In the genomic region with DNA sequence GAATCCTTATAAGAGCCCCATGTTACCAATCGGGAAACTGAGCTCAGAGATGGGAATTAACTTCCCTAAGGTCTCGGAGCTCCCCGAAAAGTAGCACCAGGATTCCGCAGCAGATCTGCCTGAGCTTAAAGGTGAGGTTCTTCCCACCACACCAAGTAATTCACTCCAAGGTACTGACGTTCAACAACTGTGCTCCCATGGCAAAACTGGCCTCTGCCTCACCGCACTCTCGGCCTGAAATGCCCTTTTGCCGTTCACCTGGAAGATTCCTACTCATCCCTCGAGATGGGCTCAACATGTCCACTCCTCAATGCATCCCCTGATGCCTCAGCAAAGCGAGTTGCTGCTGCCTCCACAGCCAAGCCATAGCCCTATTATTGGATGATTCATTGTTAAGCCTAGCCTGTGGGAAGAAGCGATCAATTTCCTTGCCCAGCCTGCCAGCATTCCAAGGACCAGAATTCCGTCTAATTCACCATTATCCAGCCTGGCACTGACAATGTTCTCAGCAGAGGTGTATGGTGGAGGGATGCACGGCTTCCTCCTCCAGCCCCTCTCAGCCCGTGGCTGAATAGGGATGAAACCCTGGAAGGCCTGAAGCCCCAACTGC, we compare ENCODE assay signal across 11 cellular contexts. TPM values are rescaled to one million over a fixed set of nuclear protein-coding genes. Genes with fewer than 3 reads are reported as not detected.
A peak's percentile ranks its signal among the peaks of the same experiment; 100 is the strongest.
DNase-seq lines count a peak whose midpoint lies in the region; ATAC-seq and TF ChIP-seq lines count a peak whose summit lies in the region.
"Had no signal": no experiment of that assay in that cellular context is flagged by ENCODE, and none has a peak within 500 bp of the region (broad histone marks: within the 10 kb centered on the region; RNA-seq: fewer than 3 reads in every experiment).

No MANE protein-coding gene starts in this region.

- no peak overlapping the region for H3K4me3 Mint-ChIP-seq in MCF 10A (ENCODE audit: unreplicated experiment)

- intact Hi-C loops in MCF 10A (cut with micrococcal nuclease) (no loop called here), right lobe of liver (cut with DNase I) (no loop called here)

- WGBS in right lobe of liver (ENCODE audit: insufficient coverage, low coverage, low lambda C conversion rate, missing lambda C conversion rate): 95% methylated on average over 7 of the region's 14 CpGs

- H3K27me3 Mint-ChIP-seq in MCF 10A (ENCODE audit: insufficient read depth, unreplicated experiment): no peaks in the 10 kb centered on the region

- peak overlapping the region; percentile 59 for H3K27ac Mint-ChIP-seq in MCF 10A (ENCODE audit: low read depth, unreplicated experiment)

- H3K4me1 ChIP-seq in HUES48 (ENCODE audit: control insufficient read depth, insufficient read depth, low read length) (peaks cover 44% of the 10 kb centered on the region), right lobe of liver (peaks cover 2 to 51% (median 15%) of the 10 kb centered on the region in 4 donors)

- H3K36me3 Mint-ChIP-seq in MCF 10A (ENCODE audit: insufficient read depth, unreplicated experiment): no peaks in the 10 kb centered on the region

- H3K9me3 Mint-ChIP-seq in MCF 10A (ENCODE audit: unreplicated experiment): no peaks in the 10 kb centered on the region

- H3K36me3 ChIP-seq in HUES48 (ENCODE audit: control insufficient read depth, insufficient read depth, low read length) (no peaks in the 10 kb centered on the region), right lobe of liver (no peaks in the 10 kb centered on the region)

- H3K9me3 ChIP-seq in HUES48 (ENCODE audit: control insufficient read depth, insufficient read depth, low read length): no peaks in the 10 kb centered on the region
- H3K9me3 ChIP-seq in right lobe of liver: no peaks in the 10 kb centered on the region

- H3K4me3 ChIP-seq in HUES48 (ENCODE audit: low read depth, low read length) (peak overlapping the region; percentile 8; the same call in 1 of the 2 replicates), right lobe of liver (peak overlapping the region in 1 of 3 donors; percentile 8)

- no TSS peak for BruUV-seq in MCF 10A (replicated peaks; lab: Mats Ljungman, UMichigan)

- ATAC-seq in right lobe of liver (no peak), HG03025 (IDR thresholded peaks at IDR 0.05; ENCODE audit: low FRiP score, unreplicated experiment) (no peak)

- POLR2A ChIA-PET in MCF 10A (lab: Yijun Ruan, JAX): interaction anchor here (0.7 to 1.5 kb wide), 2 partner anchors 17 to 20 kb away, joined by 3 read pairs; no protein-coding TSS in a partner anchor

- DNase-seq in MCF 10A (ENCODE audit: unreplicated experiment): no peak
- DNase-seq in right lobe of liver: peak in 1 of 3 donors; percentile 22
- peak in 2 of 49 donors; percentile 59 to 64 for DNase-seq in substantia nigra (lab: John Stamatoyannopoulos, UW)
- DNase-seq in COR-L47 (lab: John Stamatoyannopoulos, UW): no peak
- DNase-seq in DMS114 treated with DMSO at 0.1 percent for 48 hours (lab: John Stamatoyannopoulos, UW; ENCODE audit: unreplicated experiment): no peak
- DNase-seq: activated T-cell treated with anti-CD3 and anti-CD28 coated beads, Interleukin-2, amount 50 U/mL, for 48 hours; cortex of kidney; GDM1; NCI-H1436 treated with DMSO at 0.1 percent for 48 hours had no signal

- peaks cover 32% of the 10 kb centered on the region for H3K4me1 Mint-ChIP-seq in MCF 10A (ENCODE audit: insufficient read depth, unreplicated experiment)

- TF ChIP-seq CTCF in MCF 10A (IDR thresholded peaks at IDR 0.05; ENCODE audit: unreplicated experiment) (no peak), right lobe of liver (IDR thresholded peaks at IDR 0.05) (no peak)

- peak overlapping the region; percentile 61 for H3K27ac ChIP-seq in HUES48 (ENCODE audit: low read depth, low read length)
- H3K27ac ChIP-seq in right lobe of liver: peak overlapping the region in 2 of 3 donors; percentile 66 to 73
- peak overlapping the region; percentile 95 for H3K27ac ChIP-seq in substantia nigra (ENCODE audit: low read depth, low read length, poor library complexity, severe bottlenecking)

- CTCF ChIA-PET in MCF 10A (lab: Yijun Ruan, JAX): interaction anchor here (1.1 to 1.5 kb wide), 2 partner anchors 29 to 131 kb away, joined by 3 to 5 read pairs; no protein-coding TSS in a partner anchor

- no peaks in the 10 kb centered on the region; the same call in 1 of the 2 replicates for H3K27me3 ChIP-seq in HUES48 (ENCODE audit: control insufficient read depth, insufficient read depth, low read length)
- no peaks in the 10 kb centered on the region for H3K27me3 ChIP-seq in right lobe of liver

- no peak for TF ChIP-seq POLR2A in right lobe of liver (IDR thresholded peaks at IDR 0.05)

- no peak overlapping the region for H3K9ac ChIP-seq in HUES48 (ENCODE audit: low read depth, low read length)

RNA-seq across cellular contexts. Expression of gene PLAAT3, which starts 4.2 kb away (rescaled TPM):
- total RNA-seq in MCF 10A (2022) (3.6 and 3.9 TPM in 2 replicates), right lobe of liver (10 to 100 TPM; 24.4 to 76.1 (median 52.2) TPM)

RNA-seq across cellular contexts. Expression of gene PLAAT2, which starts 46.9 kb away (rescaled TPM):
- 0.58 TPM in 1 of 2 replicates, not detected in the other for total RNA-seq in MCF 10A (2022)
- 1 to 10 TPM in 2 of 6 experiments, under 1 TPM in 1, not detected in 3; 0.42 to 2.2 (median 1.1) TPM for total RNA-seq in right lobe of liver
